In the genomic region with DNA sequence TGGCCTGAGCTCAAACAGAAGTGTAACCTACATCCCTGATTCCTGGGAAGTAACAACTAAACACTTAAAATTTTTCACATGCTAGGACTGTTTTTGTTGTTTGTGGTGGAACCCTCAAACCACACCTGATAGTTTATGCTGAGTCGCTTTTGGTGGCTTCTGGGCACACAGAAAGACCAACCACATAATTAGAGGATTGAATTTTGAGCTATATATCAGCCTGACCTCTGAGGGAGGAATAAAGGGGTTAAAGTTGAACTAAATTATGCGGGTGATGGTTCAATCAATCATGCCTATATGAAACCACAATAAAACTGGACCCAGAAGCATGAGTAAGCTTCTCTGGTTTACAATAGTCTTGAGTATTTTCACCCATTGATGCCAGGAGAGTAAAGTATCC, we compare ENCODE assay signal across 16 cellular contexts.
"Had no signal": no experiment of that assay in that cellular context is flagged by ENCODE, and none has a peak within 500 bp of the region (broad histone marks: within the 10 kb centered on the region; RNA-seq: fewer than 3 reads in every experiment).

No MANE protein-coding gene starts in this region.

- H3K27me3 ChIP-seq: colonic mucosa, esophagus muscularis mucosa had no signal

- H3K36me3 ChIP-seq: colonic mucosa, esophagus muscularis mucosa had no signal

- H3K4me3 ChIP-seq: colonic mucosa, esophagus muscularis mucosa had no signal

- H3K4me1 Mint-ChIP-seq: stimulated activated memory B cell treated with anti-CD40 and anti-IgM and Interleukin-4, amounts not matched to agents 10 μg/mL and 1 μg/mL and 100 μg/mL, for 72 hours had no signal

- H3K27me3 Mint-ChIP-seq: activated naive CD8-positive, alpha-beta T cell; natural killer cell treated with Interleukin-12 subunit alpha and Interleukin-12 subunit beta and Interleukin-15 and Interleukin-18, amount 100 ng/mL, for 72 hours; stimulated activated memory B cell treated with anti-CD40 and anti-IgM and Interleukin-4, amounts not matched to agents 10 μg/mL and 1 μg/mL and 100 μg/mL, for 72 hours had no signal

- H3K4me1 ChIP-seq: colonic mucosa, esophagus muscularis mucosa had no signal

- DNase-seq: activated CD4-positive, alpha-beta T cell treated with anti-CD3 and anti-CD28 coated beads for 48 hours; activated CD8-positive, alpha-beta memory T cell treated with anti-CD3 and anti-CD28 coated beads, Interleukin-2, amount 50 U/mL, for 4 hours; activated CD8-positive, alpha-beta T cell treated with anti-CD3 and anti-CD28 coated beads, Interleukin-2, amount 10 ng/mL, durations not matched to agents 7 days and 5 days; activated gamma-delta T cell treated with Interleukin-2 at 50 U/mL for 16 hours; activated T-cell treated with anti-CD3 and anti-CD28 coated beads, Interleukin-2, amount 50 U/mL, for 72 hours; amygdala; colonic mucosa; mesendoderm; posterior cingulate gyrus; stimulated activated CD4-positive, alpha-beta T cell treated with anti-CD3 and anti-CD28 coated beads, Interleukin-2, amount 100 ng/mL, for 48 hours; T-helper 2 cell had no signal

- H3K4me3 Mint-ChIP-seq: activated CD8-positive, alpha-beta T cell treated with anti-CD3 and anti-CD28 coated beads, Interleukin-2, amount 10 ng/mL, durations not matched to agents 7 days and 5 days; activated naive CD8-positive, alpha-beta T cell; activated T-cell treated with anti-CD3 and anti-CD28 coated beads, Interleukin-2, amount 50 U/mL, for 72 hours; natural killer cell treated with Interleukin-12 subunit alpha and Interleukin-12 subunit beta and Interleukin-15 and Interleukin-18, amount 100 ng/mL, for 72 hours; stimulated activated memory B cell treated with anti-CD40 and anti-IgM and Interleukin-4, amounts not matched to agents 10 μg/mL and 1 μg/mL and 100 μg/mL, for 72 hours; WTC11 had no signal

- H3K27ac ChIP-seq: colonic mucosa, esophagus muscularis mucosa had no signal

- H3K27ac Mint-ChIP-seq: activated CD8-positive, alpha-beta T cell treated with anti-CD3 and anti-CD28 coated beads, Interleukin-2, amount 10 ng/mL, durations not matched to agents 7 days and 5 days; activated naive CD8-positive, alpha-beta T cell; activated T-cell treated with anti-CD3 and anti-CD28 coated beads, Interleukin-2, amount 50 U/mL, for 72 hours; natural killer cell treated with Interleukin-12 subunit alpha and Interleukin-12 subunit beta and Interleukin-15 and Interleukin-18, amount 100 ng/mL, for 72 hours; stimulated activated memory B cell treated with anti-CD40 and anti-IgM and Interleukin-4, amounts not matched to agents 10 μg/mL and 1 μg/mL and 100 μg/mL, for 72 hours; WTC11 had no signal

- H3K36me3 Mint-ChIP-seq: activated naive CD8-positive, alpha-beta T cell; stimulated activated memory B cell treated with anti-CD40 and anti-IgM and Interleukin-4, amounts not matched to agents 10 μg/mL and 1 μg/mL and 100 μg/mL, for 72 hours had no signal

- ATAC-seq: activated CD8-positive, alpha-beta T cell treated with anti-CD3 and anti-CD28 coated beads, Interleukin-2, amount 10 ng/mL, durations not matched to agents 7 days and 5 days; activated T-cell treated with anti-CD3 and anti-CD28 coated beads, Interleukin-2, amount 50 U/mL, for 72 hours; natural killer cell treated with Interleukin-12 subunit alpha and Interleukin-12 subunit beta and Interleukin-15 and Interleukin-18, amount 100 ng/mL, for 72 hours; stimulated activated memory B cell treated with anti-CD40 and anti-IgM and Interleukin-4, amounts not matched to agents 10 μg/mL and 1 μg/mL and 100 μg/mL, for 72 hours; WTC11 had no signal
